15 cellular contexts compared by ENCODE assay signal in the genomic region with DNA sequence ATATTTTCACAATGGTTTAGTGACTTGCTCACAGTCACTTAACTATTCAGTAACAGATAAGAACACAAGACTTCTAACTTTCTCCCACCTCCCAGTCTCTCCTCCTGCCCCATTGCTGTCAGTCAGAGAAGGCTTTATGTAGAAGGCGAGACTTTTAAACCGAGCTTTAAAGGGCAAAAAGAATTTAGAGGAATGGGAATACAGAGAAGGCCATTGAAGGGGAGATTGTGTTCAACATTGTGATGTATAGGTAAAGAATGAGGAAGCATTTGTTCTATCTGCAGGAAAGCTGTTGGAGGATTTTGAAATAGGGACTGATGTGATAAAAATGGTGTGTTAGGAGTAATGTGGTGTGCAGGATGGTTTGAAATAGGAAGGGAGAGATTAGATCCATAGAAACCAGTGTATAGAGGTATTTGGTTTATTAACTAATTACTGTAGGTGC.
DNase-seq lines count a peak whose midpoint lies in the region; ATAC-seq, FAIRE-seq and TF ChIP-seq lines count a peak whose summit lies in the region.
"Had no signal": no experiment of that assay in that cellular context is flagged by ENCODE, and none has a peak within 500 bp of the region (broad histone marks: within the 10 kb centered on the region; RNA-seq: fewer than 3 reads in every experiment).

No MANE protein-coding gene starts in this region.

- no peaks in the 10 kb centered on the region for H3K36me3 ChIP-seq in Loucy (ENCODE audit: insufficient read depth, low read length)

- 0 out of 2 replicates have a peak, but pooled peaks cover 6% of the 10 kb centered on the region for H3F3A ChIP-seq in Loucy (ENCODE audit: low read depth)

- H3K4me2 ChIP-seq in Loucy (ENCODE audit: low read depth, low read length, poor library complexity, severe bottlenecking), result peak overlapping the region; percentile 95

- H3K27me3 ChIP-seq in Loucy (ENCODE audit: insufficient read depth, low read length, poor library complexity, severe bottlenecking), result no peaks in the 10 kb centered on the region

- no peak for ATAC-seq in HG02981 (IDR thresholded peaks at IDR 0.05; ENCODE audit: unreplicated experiment)
- ATAC-seq: activated T-helper 17 cell treated with anti-CD3 and anti-CD28 coated beads, Interleukin-2, amount 50 U/mL, for 72 hours; naive thymus-derived CD8-positive, alpha-beta T cell had no signal

- peak overlapping the region; percentile 10 for H3K4me3 ChIP-seq in Loucy (ENCODE audit: low read length, poor library complexity, severe bottlenecking)

- H3K27ac ChIP-seq in VCaP (0 out of 2 replicates have a peak overlapping the region, but pooled peaks have one; percentile 21), caudate nucleus (ENCODE audit: low read depth, low read length) (no peak overlapping the region)

- H3K9me2 ChIP-seq in Loucy (replicated peaks; ENCODE audit: low read depth, low read length), result no peaks in the 10 kb centered on the region

- FAIRE-seq in D721Med (lab: Jason Lieb, UNC), result peak; percentile 32

- TF ChIP-seq CTCF in D721Med (IDR thresholded peaks at IDR 0.05; ENCODE audit: insufficient read depth, missing control alignments) (no peak), Loucy (conservative IDR thresholded peaks at IDR 0.05; ENCODE audit: low read length) (no peak), VCaP (conservative IDR thresholded peaks at IDR 0.05) (no peak)

- H3K4me1 ChIP-seq in Loucy (ENCODE audit: insufficient read depth, low read length, poor library complexity, severe bottlenecking), result peaks cover 73% of the 10 kb centered on the region

- H3K9me3 ChIP-seq in Loucy (ENCODE audit: insufficient read depth, low read depth, low read length), result no peaks in the 10 kb centered on the region

- no peak overlapping the region for H2AFZ ChIP-seq in Loucy (ENCODE audit: low read length)

- no peak for DNase-seq in D721Med (ENCODE audit: insufficient read length, low spot score)
- peak; percentile 35 for DNase-seq in kidney glomerular epithelial cell (lab: John Stamatoyannopoulos, UW)
- no peak for DNase-seq in caudate nucleus (lab: John Stamatoyannopoulos, UW)
- DNase-seq in DMS79 treated with DMSO at 0.1 percent for 48 hours (lab: John Stamatoyannopoulos, UW), result no peak
- no peak for DNase-seq in superior temporal gyrus (ENCODE audit: extremely low spot score)
- DNase-seq: activated CD4-positive, alpha-beta T cell treated with anti-CD3 and anti-CD28 coated beads, Interleukin-2, amount 50 U/mL, for 48 hours; anterior cingulate cortex; effector CD4-positive, alpha-beta T cell; naive thymus-derived CD8-positive, alpha-beta T cell; NCI-H345; stimulated activated CD4-positive, alpha-beta T cell treated with anti-CD3 and anti-CD28 coated beads, Interleukin-4, amount 100 ng/mL, for 1 hour had no signal

- peaks cover 99% of the 10 kb centered on the region for H3K79me2 ChIP-seq in Loucy (ENCODE audit: insufficient read depth, low read length)

- H4K20me1 ChIP-seq in Loucy (ENCODE audit: insufficient read depth, low read length, poor library complexity, severe bottlenecking), result peaks cover 94% of the 10 kb centered on the region

- no peak overlapping the region for H3K9ac ChIP-seq in Loucy (ENCODE audit: low read depth, low read length, poor library complexity, severe bottlenecking)
